Comparison of ENCODE assay signal across 8 cellular contexts in genomic region chr2:119431976-119432881, GRCh38. TPM values are rescaled to one million over a fixed set of nuclear protein-coding genes. Genes with fewer than 3 reads are reported as not detected.
A peak's percentile ranks its signal among the peaks of the same experiment; 100 is the strongest.
DNase-seq lines count a peak whose midpoint lies in the region; ATAC-seq and TF ChIP-seq lines count a peak whose summit lies in the region.

No MANE protein-coding gene starts in this region.

- no peaks in the 10 kb centered on the region for H3K27me3 ChIP-seq in Peyer's patch
- H3K27me3 ChIP-seq in ovary, result no peaks in the 10 kb centered on the region

- intact Hi-C loops in ovary (cut with DNase I), result no loop called here

- H3K4me1 ChIP-seq in Peyer's patch (peaks cover 0 to 43% (median 8%) of the 10 kb centered on the region in 4 donors), ovary (ENCODE audit: insufficient read depth) (peaks cover 20% of the 10 kb centered on the region)

- no peak overlapping the region for H3K27ac Mint-ChIP-seq in activated T-helper 17 cell treated with anti-CD3 and anti-CD28 coated beads, Interleukin-2, amount 50 U/mL, for 72 hours

- H3K4me3 ChIP-seq in Peyer's patch (peak overlapping the region; percentile 47 to 78 (median 60)), ovary (peak overlapping the region; percentile 58)

- DNase-seq in A172 (ENCODE audit: low spot score) (peak; percentile 22), Peyer's patch (peak in 1 of 3 donors; percentile 73), globus pallidus (ENCODE audit: low spot score) (peak; percentile 25), ovary (peak; percentile 41 to 58 (median 46)), DMS153 (lab: John Stamatoyannopoulos, UW) (no peak), NCI-H146 (lab: John Stamatoyannopoulos, UW) (no peak)

- 3 to 8% (median 4%) methylated on average over 43 to 53 of the region's 53 CpGs for WGBS in ovary, 3 donors

- no peak for TF ChIP-seq EP300 in ovary (IDR thresholded peaks at IDR 0.05)

- H3K4me3 Mint-ChIP-seq in activated T-helper 17 cell treated with anti-CD3 and anti-CD28 coated beads, Interleukin-2, amount 50 U/mL, for 72 hours, result no peak overlapping the region

- peaks cover 0 to 10% (median 0%) of the 10 kb centered on the region in 3 donors for H3K36me3 ChIP-seq in Peyer's patch
- H3K36me3 ChIP-seq in ovary, result no peaks in the 10 kb centered on the region

- H3K27ac ChIP-seq in Peyer's patch (peak overlapping the region; percentile 62 to 94 (median 90)), ovary (peak overlapping the region; percentile 1 to 50)

- no peaks in the 10 kb centered on the region for H3K9me3 Mint-ChIP-seq in activated T-helper 17 cell treated with anti-CD3 and anti-CD28 coated beads, Interleukin-2, amount 50 U/mL, for 72 hours

- H3K9me3 ChIP-seq in Peyer's patch, result no peaks in the 10 kb centered on the region
- no peaks in the 10 kb centered on the region for H3K9me3 ChIP-seq in ovary

- H3K27me3 Mint-ChIP-seq in activated T-helper 17 cell treated with anti-CD3 and anti-CD28 coated beads, Interleukin-2, amount 50 U/mL, for 72 hours, result peaks cover 55% of the 10 kb centered on the region

- ATAC-seq in GM19397 (IDR thresholded peaks at IDR 0.05; ENCODE audit: unreplicated experiment), result peak; percentile 19
- no peak for ATAC-seq in activated T-helper 17 cell treated with anti-CD3 and anti-CD28 coated beads, Interleukin-2, amount 50 U/mL, for 72 hours (replicated peaks)

- TF ChIP-seq POLR2A in Peyer's patch (IDR thresholded peaks at IDR 0.05) (peak in 1 of 2 donors; percentile 26), ovary (IDR thresholded peaks at IDR 0.05) (no peak)

- H3K4me1 Mint-ChIP-seq in activated T-helper 17 cell treated with anti-CD3 and anti-CD28 coated beads, Interleukin-2, amount 50 U/mL, for 72 hours, result no peaks in the 10 kb centered on the region

- H3K36me3 Mint-ChIP-seq in activated T-helper 17 cell treated with anti-CD3 and anti-CD28 coated beads, Interleukin-2, amount 50 U/mL, for 72 hours (ENCODE audit: low read depth), result no peaks in the 10 kb centered on the region

- TF ChIP-seq CTCF in Peyer's patch (IDR thresholded peaks at IDR 0.05), result no peak
- no peak for TF ChIP-seq CTCF in ovary (IDR thresholded peaks at IDR 0.05)

RNA-seq across cellular contexts. Expression of gene TMEM37, which starts 0.6 kb away (rescaled TPM):
- 0.12 and 1.3 TPM in 2 replicates for total RNA-seq in A172 (2014; rRNA removed; shearing (Covaris generic))
- total RNA-seq in Peyer's patch (100 to 1,000 TPM in 3 of 4 donors, 10 to 100 TPM in 1; 17.3 to 542 (median 214) TPM), ovary (10 to 100 TPM in 6 of 7 donors, 1 to 10 TPM in 1; 9.5 to 32.5 (median 17.4) TPM)
- polyA plus RNA-seq in ovary, result 10 to 100 TPM; 18.1 to 18.6 TPM
- not detected for total RNA-seq in activated T-helper 17 cell treated with anti-CD3 and anti-CD28 coated beads, Interleukin-2, amount 50 U/mL, for 72 hours

Comparison
In these comparisons a context has a peak if more than half of its experiments do, and no peak if none do; other contexts are left out.
1. DNase-seq: peak in A172 (single experiment), globus pallidus (single experiment) and ovary (5 of 5); none in DMS153 (single experiment) and NCI-H146 (single experiment).